ENCODE assay signal across 2 cellular contexts in the genomic region with DNA sequence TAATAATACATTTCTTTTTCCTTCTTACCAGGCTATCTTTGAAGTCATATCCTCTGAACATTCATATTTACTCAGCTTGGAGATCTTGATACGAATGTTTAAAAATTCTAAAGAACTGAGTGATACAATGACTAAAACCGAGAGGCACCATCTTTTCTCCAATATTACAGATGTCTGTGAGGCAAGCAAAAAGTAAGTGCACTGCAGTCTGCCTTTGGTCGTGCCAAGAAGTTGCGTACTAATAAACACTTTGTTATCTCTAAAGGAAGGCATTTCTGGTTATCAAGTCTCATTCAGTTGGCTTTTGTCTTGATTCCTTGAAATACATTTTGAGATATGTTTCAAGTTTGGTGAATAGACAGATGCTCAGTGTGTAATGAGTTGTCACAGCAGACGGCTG.
TF ChIP-seq lines count a peak whose summit lies in the region.

No MANE protein-coding gene starts in this region.

TF ChIP-seq in IMR-90, 13 proteins besides CTCF, POLR2A, EP300 and RAD21:
- TF ChIP-seq NFE2L2 (IDR thresholded peaks at IDR 0.05; ENCODE audit: low read depth, low read length) (no peak), RFX5 (IDR thresholded peaks at IDR 0.05; ENCODE audit: low read depth, low read length) (no peak), FOS (IDR thresholded peaks at IDR 0.05; ENCODE audit: low read depth, low read length) (no peak), BHLHE40 (IDR thresholded peaks at IDR 0.05; ENCODE audit: low read depth, low read length) (no peak), ELK1 (IDR thresholded peaks at IDR 0.05; ENCODE audit: borderline replicate concordance, low read depth, low read length) (no peak), MAZ (IDR thresholded peaks at IDR 0.05; ENCODE audit: borderline replicate concordance, low read depth, low read length) (no peak), SMC3 (IDR thresholded peaks at IDR 0.05; ENCODE audit: low read depth, low read length) (no peak), CHD1 (IDR thresholded peaks at IDR 0.05; ENCODE audit: low read depth, low read length) (no peak), RCOR1 (IDR thresholded peaks at IDR 0.05; ENCODE audit: insufficient replicate concordance, low read length) (no peak), MAFK (IDR thresholded peaks at IDR 0.05; ENCODE audit: low read depth, low read length) (no peak), MXI1 (IDR thresholded peaks at IDR 0.05; ENCODE audit: borderline replicate concordance, low read depth, low read length) (no peak), CEBPB (IDR thresholded peaks at IDR 0.05; ENCODE audit: low read depth, low read length) (no peak)
- TF ChIP-seq, protein P1, sequence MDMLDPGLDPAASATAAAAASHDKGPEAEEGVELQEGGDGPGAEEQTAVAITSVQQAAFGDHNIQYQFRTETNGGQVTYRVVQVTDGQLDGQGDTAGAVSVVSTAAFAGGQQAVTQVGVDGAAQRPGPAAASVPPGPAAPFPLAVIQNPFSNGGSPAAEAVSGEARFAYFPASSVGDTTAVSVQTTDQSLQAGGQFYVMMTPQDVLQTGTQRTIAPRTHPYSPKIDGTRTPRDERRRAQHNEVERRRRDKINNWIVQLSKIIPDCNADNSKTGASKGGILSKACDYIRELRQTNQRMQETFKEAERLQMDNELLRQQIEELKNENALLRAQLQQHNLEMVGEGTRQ (IDR thresholded peaks at IDR 0.05; ENCODE audit: low read depth, low read length) = no peak

TF ChIP-seq in endothelial cell of umbilical vein, 7 proteins besides CTCF, POLR2A, EP300 and RAD21:
- TF ChIP-seq JUN (IDR thresholded peaks at IDR 0.05; ENCODE audit: borderline replicate concordance, insufficient read depth, insufficient read length, low read depth) = no peak
- TF ChIP-seq POLR2AphosphoS5 (IDR thresholded peaks at IDR 0.05; ENCODE audit: insufficient read depth, low read depth, low read length) = no peak
- TF ChIP-seq, protein P2, sequence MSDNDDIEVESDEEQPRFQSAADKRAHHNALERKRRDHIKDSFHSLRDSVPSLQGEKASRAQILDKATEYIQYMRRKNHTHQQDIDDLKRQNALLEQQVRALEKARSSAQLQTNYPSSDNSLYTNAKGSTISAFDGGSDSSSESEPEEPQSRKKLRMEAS (IDR thresholded peaks at IDR 0.05; ENCODE audit: insufficient read depth, insufficient read length) = no peak
- no peak for TF ChIP-seq EZH2 (IDR thresholded peaks at IDR 0.05; ENCODE audit: borderline replicate concordance, low read depth, low read length, severe bottlenecking)
- no peak for TF ChIP-seq GATA2 (IDR thresholded peaks at IDR 0.05; ENCODE audit: insufficient read depth, insufficient read length, low read depth, low read length)
- no peak for TF ChIP-seq MYC (IDR thresholded peaks at IDR 0.05; ENCODE audit: low read depth, low read length)
- no peak for TF ChIP-seq FOS (IDR thresholded peaks at IDR 0.05; ENCODE audit: borderline replicate concordance, insufficient read depth, low read length)
